In genomic region chr15:40106203-40107161, GRCh38 we compare ENCODE assay signal across 8 cellular contexts. TPM values are rescaled to one million over a fixed set of nuclear protein-coding genes. Genes with fewer than 3 reads are reported as not detected.
A peak's percentile ranks its signal among the peaks of the same experiment; 100 is the strongest.
DNase-seq lines count a peak whose midpoint lies in the region; ATAC-seq, FAIRE-seq and TF ChIP-seq lines count a peak whose summit lies in the region.

No MANE protein-coding gene starts in this region.

- POLR2A ChIA-PET in K562 (lab: Yijun Ruan, JAX): interaction anchor here (0.5 to 2.6 kb wide), 16 partner anchors 9 to 325 kb away, joined by 3 to 30 read pairs (median 3); no protein-coding TSS in a partner anchor
- POLR2A ChIA-PET in HepG2 (lab: Yijun Ruan, JAX): interaction anchor here (0.5 to 14.1 kb wide), 19 partner anchors 9 to 477 kb away, joined by 3 to 371 read pairs (median 5); partner anchors contain the start of genes BUB1B, EIF2AK4 and SRP14

- H3K36me3 ChIP-seq in K562 (ENCODE audit: control insufficient read depth, insufficient read depth, low read length) (no peaks in the 10 kb centered on the region), HepG2 (replicated peaks in 1 of 2; ENCODE audit: control insufficient read depth in 1 of 2, insufficient read depth in 2 of 2, low read length in 2 of 2) (peaks cover 0 to 2% of the 10 kb centered on the region in 2 experiments; a peak in 2 of 5 replicates), tibial nerve (no peaks in the 10 kb centered on the region)

- BruUV-seq in K562 (replicated peaks; lab: Mats Ljungman, UMichigan) (no TSS peak), HepG2 (replicated peaks; lab: Mats Ljungman, UMichigan) (TSS peak; percentile 88)

- intact Hi-C loops in K562 (cut with micrococcal nuclease) (loop anchor here (2.0 kb wide), 2 partner anchors 26 to 62 kb away; no protein-coding TSS in a partner anchor), HepG2 (cut with micrococcal nuclease; ENCODE audit: unreplicated experiment) (loop anchor here (5.0 to 10.0 kb wide), 2 partner anchors 39 to 168 kb away; no protein-coding TSS in a partner anchor)

- H3K4me3 ChIP-seq in K562 (no peak overlapping the region), HepG2 (replicated peaks in 1 of 3; ENCODE audit: insufficient read depth in 1 of 3, low read depth in 2 of 3, low read length in 3 of 3) (peak overlapping the region; percentile 42 to 93 (median 86); a peak in 5 of 6 replicates), tibial nerve (peak overlapping the region in 1 of 4 donors; percentile 24)

- H3K27me3 ChIP-seq in K562 (ENCODE audit: control insufficient read depth in 2 of 2, insufficient read depth in 2 of 2, low read length in 2 of 2): no peaks in the 10 kb centered on the region
- H3K27me3 ChIP-seq in HepG2 (ENCODE audit: control insufficient read depth in 1 of 2, insufficient read depth in 2 of 2, low read length in 2 of 2): no peaks in the 10 kb centered on the region
- H3K27me3 ChIP-seq in tibial nerve: no peaks in the 10 kb centered on the region

- ATAC-seq in activated CD8-positive, alpha-beta memory T cell treated with anti-CD3 and anti-CD28 coated beads, Interleukin-2, amount 10 ng/mL, durations not matched to agents 7 days and 5 days: no peak
- ATAC-seq in HG02623 (IDR thresholded peaks at IDR 0.05; ENCODE audit: unreplicated experiment) (peak; percentile 37), K562 (peak; percentile 62), HepG2 (peak; percentile 75)

- 24% methylated on average over 8 of the region's 8 CpGs for WGBS in K562 (ENCODE audit: insufficient coverage, low coverage, missing lambda C conversion rate)
- WGBS in HepG2 (ENCODE audit: low lambda C conversion rate): 21% methylated on average over 6 of the region's 8 CpGs
- WGBS in tibial nerve, 2 donors: 56 to 58% methylated on average over 8 of the region's 8 CpGs

- H3K4me1 ChIP-seq in K562 (replicated peaks in 1 of 2; ENCODE audit: control insufficient read depth in 2 of 2, insufficient read depth in 2 of 2, low read length in 2 of 2) (peaks cover 47 to 57% of the 10 kb centered on the region in 2 experiments), HepG2 (ENCODE audit: insufficient read depth, low read length) (peaks cover 78% of the 10 kb centered on the region), tibial nerve (peaks cover 0 to 76% (median 55%) of the 10 kb centered on the region in 4 donors)

- no peaks in the 10 kb centered on the region for H4K20me1 ChIP-seq in K562 (replicated peaks; ENCODE audit: control insufficient read depth, insufficient read depth, low read length)
- no peaks in the 10 kb centered on the region for H4K20me1 ChIP-seq in HepG2 (ENCODE audit: insufficient read depth, low read length)

- FAIRE-seq in K562 (lab: Jason Lieb, UNC): peak; percentile 93
- FAIRE-seq in HepG2 (lab: Jason Lieb, UNC): peak; percentile 95

- H3K79me2 ChIP-seq in K562 (ENCODE audit: control insufficient read depth, insufficient read depth, low read length): no peaks in the 10 kb centered on the region
- H3K79me2 ChIP-seq in HepG2 (ENCODE audit: insufficient read depth, low read length): peaks cover 2% of the 10 kb centered on the region

- no peaks in the 10 kb centered on the region for H3K9me3 Mint-ChIP-seq in activated CD8-positive, alpha-beta memory T cell treated with anti-CD3 and anti-CD28 coated beads, Interleukin-2, amount 10 ng/mL, durations not matched to agents 7 days and 5 days (ENCODE audit: low read depth)

- in situ Hi-C loops in K562 (cut with MboI) (no loop called here), HepG2 (cut with HindIII; ENCODE audit: extremely low pct_ligation_motif_present, low pct_unique_long_range_greater_than_20kb) (no loop called here)

- TF ChIP-seq POLR2A in K562 (conservative IDR thresholded peaks at IDR 0.05) (no peak), HepG2 (IDR thresholded peaks at IDR 0.05; ENCODE audit: insufficient read depth in 1 of 2, low read depth in 2 of 2, low read length in 2 of 2) (peak; percentile 68 to 82), tibial nerve (IDR thresholded peaks at IDR 0.05) (peak in 1 of 2 donors; percentile 43)

- H3K9me1 ChIP-seq in K562 (ENCODE audit: control insufficient read depth, insufficient read depth, low read length): peaks cover 3% of the 10 kb centered on the region

- H3K9ac ChIP-seq in K562 (ENCODE audit: insufficient read depth in 1 of 2, low read depth in 2 of 2, low read length in 2 of 2): peak overlapping the region; percentile 38 to 43; a peak in 2 of 4 replicates
- peak overlapping the region; percentile 74 for H3K9ac ChIP-seq in HepG2 (ENCODE audit: insufficient read depth, low read depth, low read length)

- H2AFZ ChIP-seq in K562 (ENCODE audit: low read depth, low read length) (peak overlapping the region; percentile 94), HepG2 (ENCODE audit: low read length) (no peak overlapping the region)

- TF ChIP-seq RAD21 in K562 (CRISPR knock-in tag; conservative IDR thresholded peaks at IDR 0.05 in 1 of 2, IDR thresholded peaks at IDR 0.05 in 1 of 2) (peak; percentile 51 to 61), HepG2 (CRISPR knock-in tag; IDR thresholded peaks at IDR 0.05) (no peak)

- peak overlapping the region; percentile 67 for H3K4me2 ChIP-seq in K562 (ENCODE audit: insufficient read depth, low read length)
- H3K4me2 ChIP-seq in HepG2 (ENCODE audit: low read depth, low read length): peak overlapping the region; percentile 90

- no peaks in the 10 kb centered on the region for H3K36me3 Mint-ChIP-seq in activated CD8-positive, alpha-beta memory T cell treated with anti-CD3 and anti-CD28 coated beads, Interleukin-2, amount 10 ng/mL, durations not matched to agents 7 days and 5 days

- no peak for DNase-seq in activated CD8-positive, alpha-beta memory T cell treated with anti-CD3 and anti-CD28 coated beads, Interleukin-2, amount 10 ng/mL, durations not matched to agents 7 days and 5 days
- DNase-seq in activated CD8-positive, alpha-beta memory T cell treated with anti-CD3 and anti-CD28 coated beads, Interleukin-2, amount 50 U/mL, for 48 hours: no peak
- DNase-seq in NCI-H748 (lab: John Stamatoyannopoulos, UW; ENCODE audit: unreplicated experiment) (peak; percentile 45), K562 (ENCODE audit: extremely low read depth in 1 of 4, low spot score in 3 of 4) (peak; percentile 64 to 90 (median 76)), HepG2 (ENCODE audit: low spot score) (peak; percentile 95), tibial nerve (ENCODE audit: low spot score in 2 of 2) (peak; percentile 60 to 79), putamen (ENCODE audit: low spot score) (no peak)

- H3K27ac ChIP-seq in K562 (ENCODE audit: extremely low read depth, low read depth, low read length) (peak overlapping the region; percentile 37), HepG2 (ENCODE audit: extremely low read length, insufficient read depth, low read length) (peak overlapping the region; percentile 79), tibial nerve (peak overlapping the region; percentile 62 to 96 (median 94))

- no peaks in the 10 kb centered on the region for H3K9me3 ChIP-seq in K562 (replicated peaks; ENCODE audit: control insufficient read depth, insufficient read depth, low read depth, low read length)
- no peaks in the 10 kb centered on the region for H3K9me3 ChIP-seq in HepG2 (ENCODE audit: low read length)
- H3K9me3 ChIP-seq in tibial nerve: no peaks in the 10 kb centered on the region

- no peak for TF ChIP-seq EP300 in K562 (IDR thresholded peaks at IDR 0.05; ENCODE audit: low read length)
- TF ChIP-seq EP300 in HepG2 (IDR thresholded peaks at IDR 0.05; ENCODE audit: low read depth in 2 of 2, low read length in 2 of 2): peak; percentile 9 to 55; a peak in 2 of 4 replicates
- TF ChIP-seq EP300 in HepG2 (CRISPR knock-in tag; IDR thresholded peaks at IDR 0.05; ENCODE audit: borderline replicate concordance): no peak
- TF ChIP-seq EP300 in tibial nerve (IDR thresholded peaks at IDR 0.05): peak in 1 of 2 donors; percentile 86

- H3K4me1 Mint-ChIP-seq in activated CD8-positive, alpha-beta memory T cell treated with anti-CD3 and anti-CD28 coated beads, Interleukin-2, amount 10 ng/mL, durations not matched to agents 7 days and 5 days: peaks cover 57% of the 10 kb centered on the region

- TF ChIP-seq CTCF in K562 (IDR thresholded peaks at IDR 0.05 in 2 of 3, conservative IDR thresholded peaks at IDR 0.05 in 1 of 3; ENCODE audit: insufficient read depth in 2 of 3, low read depth in 1 of 3, low read length in 3 of 3) (peak in 2 of 3 experiments; percentile 13 to 40; a peak in 2 of 6 replicates), HepG2 (CRISPR knock-in tag; IDR thresholded peaks at IDR 0.05) (no peak), tibial nerve (IDR thresholded peaks at IDR 0.05) (peak in 1 of 5 experiments; percentile 9)

- H3K27me3 Mint-ChIP-seq in activated CD8-positive, alpha-beta memory T cell treated with anti-CD3 and anti-CD28 coated beads, Interleukin-2, amount 10 ng/mL, durations not matched to agents 7 days and 5 days: peaks cover 12% of the 10 kb centered on the region

- CTCF ChIA-PET in activated CD8-positive, alpha-beta memory T cell treated with anti-CD3 and anti-CD28 coated beads, Interleukin-2, amount 10 ng/mL, durations not matched to agents 7 days and 5 days (lab: Charles Lee): interaction anchor here (0.8 to 22.2 kb wide), 18 partner anchors 8 to 202 kb away, joined by 3 to 324 read pairs (median 4); partner anchors contain the start of genes BUB1B, PLCB2 and SRP14
- CTCF ChIA-PET in K562 (lab: Yijun Ruan, JAX; ENCODE audit: low intra/inter-chr PET ratio) (interaction anchor here (1.9 kb wide), 1 partner anchor 61 kb away, joined by 5 read pairs; no protein-coding TSS in a partner anchor), HepG2 (lab: Yijun Ruan, JAX; ENCODE audit: low intra/inter-chr PET ratio, low total read pairs) (interaction anchor here (0.8 kb wide), 1 partner anchor 25 kb away, joined by 3 read pairs; no protein-coding TSS in a partner anchor)

- H3K4me3 Mint-ChIP-seq in activated CD8-positive, alpha-beta memory T cell treated with anti-CD3 and anti-CD28 coated beads, Interleukin-2, amount 10 ng/mL, durations not matched to agents 7 days and 5 days: no peak overlapping the region

- peak overlapping the region; percentile 63 for H3K27ac Mint-ChIP-seq in activated CD8-positive, alpha-beta memory T cell treated with anti-CD3 and anti-CD28 coated beads, Interleukin-2, amount 10 ng/mL, durations not matched to agents 7 days and 5 days

RNA-seq across cellular contexts. Expression of gene BMF, which starts 2.2 kb away (rescaled TPM):
- total RNA-seq in activated CD8-positive, alpha-beta memory T cell treated with anti-CD3 and anti-CD28 coated beads, Interleukin-2, amount 10 ng/mL, durations not matched to agents 7 days and 5 days: 10 to 100 TPM in 1 of 2 experiments, 1 to 10 TPM in 1; 3.6 to 13.0 TPM
- 0.58 and 3.5 TPM in 2 replicates for total RNA-seq in K562 (2011; cell fraction: chromatin; rRNA removed; ENCODE audit: low replicate concordance)
- total RNA-seq in K562 (2011; cell fraction: nucleolus; rRNA removed): 2.5 and 2.8 TPM in 2 replicates
- 0.81 and 1.7 TPM in 2 replicates for total RNA-seq in K562 (2011; cell fraction: nucleoplasm; rRNA removed)
- total RNA-seq in K562 (2014; rRNA removed): 0.41 and 0.59 TPM in 2 replicates
- total RNA-seq in K562 (2014; rRNA removed; fragmentation: Illumina TruSeq; extraction: Trizol): 0.25 and 0.32 TPM in 2 replicates
- total RNA-seq in K562 (2015; rRNA removed; fragmentation: Illumina TruSeq; extraction: Trizol): 0.19 and 0.29 TPM in 2 replicates
- 0.56 and 0.91 TPM in 2 replicates for total RNA-seq in K562 (2021)
- polyA plus RNA-seq in K562 (2011; rRNA removed): 0.35 and 0.59 TPM in 2 replicates
- 0.49 and 0.56 TPM in 2 replicates for polyA plus RNA-seq in K562 (2011; cell fraction: cytosol; rRNA removed)
- 0.76 and 0.92 TPM in 2 replicates for polyA plus RNA-seq in K562 (2011; cell fraction: nucleus; rRNA removed)
- polyA plus RNA-seq in K562 (2012): 0.53 and 3.8 TPM in 2 replicates
- 0.52 and 0.87 TPM in 2 replicates for polyA plus RNA-seq in K562 (2014; fragmentation: Illumina TruSeq; extraction: Trizol)
- polyA plus RNA-seq in K562 (2014; fragmentation: Nextera tagmentation; extraction: Ambion mirVana): not detected
- polyA plus RNA-seq in K562 (2014; rRNA removed): 0.82 and 0.86 TPM in 2 replicates
- polyA minus RNA-seq in K562 (2011; rRNA and poly(A)+ RNA removed): 0.54 and 1.1 TPM in 2 replicates
- polyA minus RNA-seq in K562 (2011; cell fraction: cytosol; rRNA and poly(A)+ RNA removed): 1.2 TPM in 1 of 2 replicates, not detected in the other
- 0.40 and 1.00 TPM in 2 replicates for polyA minus RNA-seq in K562 (2011; cell fraction: nucleus; rRNA and poly(A)+ RNA removed)
- total RNA-seq in HepG2 (2016; rRNA removed; fragmentation: Illumina TruSeq; extraction: Trizol): 5.4 and 8.7 TPM in 2 replicates
- 0.88 and 1.0 TPM in 2 replicates for total RNA-seq in HepG2 (2016; cell fraction: cytosol; rRNA removed; fragmentation: Illumina TruSeq; extraction: Trizol; ENCODE audit: low read depth)
- 5.1 and 9.6 TPM in 2 replicates for total RNA-seq in HepG2 (2016; cell fraction: insoluble cytoplasmic fraction; rRNA removed; fragmentation: Illumina TruSeq; extraction: Trizol)
- total RNA-seq in HepG2 (2016; cell fraction: membrane; rRNA removed; fragmentation: Illumina TruSeq; extraction: Trizol): 2.8 and 3.2 TPM in 2 replicates
- 11.8 and 14.8 TPM in 2 replicates for total RNA-seq in HepG2 (2016; cell fraction: nucleus; rRNA removed; fragmentation: Illumina TruSeq; extraction: Trizol)
- polyA plus RNA-seq in HepG2 (2011; rRNA removed): 15.9 and 32.7 TPM in 2 replicates
- 12.2 and 20.6 TPM in 2 replicates for polyA plus RNA-seq in HepG2 (2011; cell fraction: cytosol; rRNA removed)
- 28.3 and 48.7 TPM in 2 replicates for polyA plus RNA-seq in HepG2 (2011; cell fraction: nucleus; rRNA removed)
- polyA plus RNA-seq in HepG2 (2012): 14.9 and 27.8 TPM in 2 replicates
- 0.38 and 0.44 TPM in 2 replicates for polyA plus RNA-seq in HepG2 (2016; cell fraction: cytosol; fragmentation: Illumina TruSeq; extraction: Trizol; ENCODE audit: low read depth)
- polyA plus RNA-seq in HepG2 (2016; cell fraction: insoluble cytoplasmic fraction; fragmentation: Illumina TruSeq; extraction: Trizol; ENCODE audit: low read depth): 4.3 and 4.9 TPM in 2 replicates
- polyA plus RNA-seq in HepG2 (2016; cell fraction: membrane; fragmentation: Illumina TruSeq; extraction: Trizol; ENCODE audit: low read depth): 0.95 and 1.0 TPM in 2 replicates
- 13.0 and 15.3 TPM in 2 replicates for polyA plus RNA-seq in HepG2 (2016; cell fraction: nucleus; fragmentation: Illumina TruSeq; extraction: Trizol; ENCODE audit: insufficient read depth, low read depth)
- polyA minus RNA-seq in HepG2 (2011; rRNA and poly(A)+ RNA removed; ENCODE audit: low replicate concordance): 3.0 and 44.4 TPM in 2 replicates
- 11.2 and 23.6 TPM in 2 replicates for polyA minus RNA-seq in HepG2 (2011; cell fraction: cytosol; rRNA and poly(A)+ RNA removed)
- polyA minus RNA-seq in HepG2 (2011; cell fraction: nucleus; rRNA and poly(A)+ RNA removed): 23.4 and 35.4 TPM in 2 replicates
- 1 to 10 TPM; 2.7 to 6.3 (median 4.2) TPM for total RNA-seq in tibial nerve

RNA-seq across cellular contexts. Expression of gene BUB1B, which starts 54.4 kb away (rescaled TPM):
- total RNA-seq in activated CD8-positive, alpha-beta memory T cell treated with anti-CD3 and anti-CD28 coated beads, Interleukin-2, amount 10 ng/mL, durations not matched to agents 7 days and 5 days: 100 to 1,000 TPM in 1 of 2 experiments, 10 to 100 TPM in 1; 89.5 to 107 TPM
- 100 and 246 TPM in 2 replicates for total RNA-seq in K562 (2011; cell fraction: chromatin; rRNA removed; ENCODE audit: low replicate concordance)
- 43.7 and 56.3 TPM in 2 replicates for total RNA-seq in K562 (2011; cell fraction: nucleolus; rRNA removed)
- total RNA-seq in K562 (2011; cell fraction: nucleoplasm; rRNA removed): 69.7 and 78.0 TPM in 2 replicates
- total RNA-seq in K562 (2014; rRNA removed): 73.1 and 79.1 TPM in 2 replicates
- 89.7 and 95.5 TPM in 2 replicates for total RNA-seq in K562 (2014; rRNA removed; fragmentation: Illumina TruSeq; extraction: Trizol)
- 81.0 and 82.2 TPM in 2 replicates for total RNA-seq in K562 (2015; rRNA removed; fragmentation: Illumina TruSeq; extraction: Trizol)
- total RNA-seq in K562 (2021): 72.8 and 75.6 TPM in 2 replicates
- polyA plus RNA-seq in K562 (2011; rRNA removed): 113 and 118 TPM in 2 replicates
- 21.6 and 38.9 TPM in 2 replicates for polyA plus RNA-seq in K562 (2011; cell fraction: cytosol; rRNA removed)
- polyA plus RNA-seq in K562 (2011; cell fraction: nucleus; rRNA removed): 208 and 313 TPM in 2 replicates
- 46.2 and 52.2 TPM in 2 replicates for polyA plus RNA-seq in K562 (2012)
- polyA plus RNA-seq in K562 (2014; fragmentation: Illumina TruSeq; extraction: Trizol): 92.6 and 105 TPM in 2 replicates
- polyA plus RNA-seq in K562 (2014; fragmentation: Nextera tagmentation; extraction: Ambion mirVana): 10 to 100 TPM; 28.7 to 43.3 TPM
- polyA plus RNA-seq in K562 (2014; rRNA removed): 93.4 and 94.2 TPM in 2 replicates
- polyA minus RNA-seq in K562 (2011; rRNA and poly(A)+ RNA removed): 80.8 and 91.4 TPM in 2 replicates
- 26.2 and 37.5 TPM in 2 replicates for polyA minus RNA-seq in K562 (2011; cell fraction: cytosol; rRNA and poly(A)+ RNA removed)
- polyA minus RNA-seq in K562 (2011; cell fraction: nucleus; rRNA and poly(A)+ RNA removed): 50.5 and 120 TPM in 2 replicates
- 63.5 and 71.9 TPM in 2 replicates for total RNA-seq in HepG2 (2016; rRNA removed; fragmentation: Illumina TruSeq; extraction: Trizol)
- 14.9 and 17.0 TPM in 2 replicates for total RNA-seq in HepG2 (2016; cell fraction: cytosol; rRNA removed; fragmentation: Illumina TruSeq; extraction: Trizol; ENCODE audit: low read depth)
- 60.4 and 74.3 TPM in 2 replicates for total RNA-seq in HepG2 (2016; cell fraction: insoluble cytoplasmic fraction; rRNA removed; fragmentation: Illumina TruSeq; extraction: Trizol)
- 19.2 and 19.9 TPM in 2 replicates for total RNA-seq in HepG2 (2016; cell fraction: membrane; rRNA removed; fragmentation: Illumina TruSeq; extraction: Trizol)
- total RNA-seq in HepG2 (2016; cell fraction: nucleus; rRNA removed; fragmentation: Illumina TruSeq; extraction: Trizol): 68.9 and 70.1 TPM in 2 replicates
- 16.0 and 26.2 TPM in 2 replicates for polyA plus RNA-seq in HepG2 (2011; rRNA removed)
- polyA plus RNA-seq in HepG2 (2011; cell fraction: cytosol; rRNA removed): 6.4 and 7.2 TPM in 2 replicates
- 24.4 and 31.6 TPM in 2 replicates for polyA plus RNA-seq in HepG2 (2011; cell fraction: nucleus; rRNA removed)
- 11.0 and 22.9 TPM in 2 replicates for polyA plus RNA-seq in HepG2 (2012)
- polyA plus RNA-seq in HepG2 (2016; cell fraction: cytosol; fragmentation: Illumina TruSeq; extraction: Trizol; ENCODE audit: low read depth): 2.0 and 2.3 TPM in 2 replicates
- 56.3 and 61.0 TPM in 2 replicates for polyA plus RNA-seq in HepG2 (2016; cell fraction: insoluble cytoplasmic fraction; fragmentation: Illumina TruSeq; extraction: Trizol; ENCODE audit: low read depth)
- 4.9 and 5.6 TPM in 2 replicates for polyA plus RNA-seq in HepG2 (2016; cell fraction: membrane; fragmentation: Illumina TruSeq; extraction: Trizol; ENCODE audit: low read depth)
- polyA plus RNA-seq in HepG2 (2016; cell fraction: nucleus; fragmentation: Illumina TruSeq; extraction: Trizol; ENCODE audit: insufficient read depth, low read depth): 94.8 and 96.7 TPM in 2 replicates
- 11.0 and 45.9 TPM in 2 replicates for polyA minus RNA-seq in HepG2 (2011; rRNA and poly(A)+ RNA removed; ENCODE audit: low replicate concordance)
- polyA minus RNA-seq in HepG2 (2011; cell fraction: cytosol; rRNA and poly(A)+ RNA removed): 9.9 and 10.4 TPM in 2 replicates
- polyA minus RNA-seq in HepG2 (2011; cell fraction: nucleus; rRNA and poly(A)+ RNA removed): 50.4 and 68.2 TPM in 2 replicates
- 1 to 10 TPM in 2 of 4 donors, under 1 TPM in 1, not detected in 1; 0.22 to 6.9 (median 3.9) TPM for total RNA-seq in tibial nerve

Comparison
In these comparisons a context has a peak if more than half of its experiments do, and no peak if none do; other contexts are left out.
1. DNase-seq: peak in NCI-H748 (single experiment), K562 (4 of 4), HepG2 (single experiment) and tibial nerve (2 of 2); none in activated CD8-positive, alpha-beta memory T cell treated with anti-CD3 and anti-CD28 coated beads, Interleukin-2, amount 10 ng/mL, durations not matched to agents 7 days and 5 days (single experiment), activated CD8-positive, alpha-beta memory T cell treated with anti-CD3 and anti-CD28 coated beads, Interleukin-2, amount 50 U/mL, for 48 hours (single experiment) and putamen (single experiment).
2. H3K27ac ChIP-seq: peak in every context shown above with its lines; median percentile 94 in tibial nerve; 79 in HepG2; 37 in K562.